19 cellular contexts compared by ENCODE assay signal in genomic region chr12:11698729-11699128, GRCh38.
"Had no signal": no experiment of that assay in that cellular context is flagged by ENCODE, and none has a peak within 500 bp of the region (broad histone marks: within the 10 kb centered on the region; RNA-seq: fewer than 3 reads in every experiment).

No MANE protein-coding gene starts in this region.

- H3K27ac ChIP-seq: pancreas had no signal

- H3K27me3 ChIP-seq: body of pancreas, pancreas had no signal

- H3K27me3 Mint-ChIP-seq: activated CD8-positive, alpha-beta memory T cell treated with anti-CD3 and anti-CD28 coated beads, Interleukin-2, amount 10 ng/mL, durations not matched to agents 7 days and 5 days; activated naive CD4-positive, alpha-beta T cell treated with anti-CD3 and anti-CD28 coated beads, Interleukin-2, amount 50 U/mL, for 24 hours; activated T-cell treated with anti-CD3 and anti-CD28 coated beads, Interleukin-2, amount 50 U/mL, for 24 hours; stimulated activated memory B cell treated with anti-CD40 and anti-IgM and Interleukin-4, amounts not matched to agents 10 μg/mL and 1 μg/mL and 100 μg/mL, for 72 hours had no signal

- H3K36me3 Mint-ChIP-seq: mesothelial cell of epicardium had no signal

- H3K27ac Mint-ChIP-seq: activated CD8-positive, alpha-beta memory T cell treated with anti-CD3 and anti-CD28 coated beads, Interleukin-2, amount 10 ng/mL, durations not matched to agents 7 days and 5 days; activated naive CD4-positive, alpha-beta T cell treated with anti-CD3 and anti-CD28 coated beads, Interleukin-2, amount 50 U/mL, for 24 hours; activated T-cell treated with anti-CD3 and anti-CD28 coated beads, Interleukin-2, amount 50 U/mL, for 24 hours; mesothelial cell of epicardium; stimulated activated memory B cell treated with anti-CD40 and anti-IgM and Interleukin-4, amounts not matched to agents 10 μg/mL and 1 μg/mL and 100 μg/mL, for 72 hours had no signal

- DNase-seq: activated CD4-positive, alpha-beta T cell treated with anti-CD3 and anti-CD28 coated beads, Interleukin-2, amount 50 U/mL, for 4 hours; activated CD8-positive, alpha-beta memory T cell treated with anti-CD3 and anti-CD28 coated beads, Interleukin-2, amount 10 ng/mL, durations not matched to agents 7 days and 5 days; activated effector memory CD4-positive, alpha-beta T cell treated with Interleukin-2 at 50 U/mL for 16 hours; activated T-cell treated with anti-CD3 and anti-CD28 coated beads, Interleukin-2, amount 50 U/mL, for 24 hours; body of pancreas; central memory CD4-positive, alpha-beta T cell; foreskin melanocyte; head of caudate nucleus; kidney glomerular epithelial cell; pancreas; stimulated activated CD4-positive, alpha-beta T cell treated with anti-CD3 and anti-CD28 coated beads, Interleukin-2, amount 100 ng/mL, for 48 hours; T-helper 9 cell; trophoblast cell had no signal

- H3K4me3 Mint-ChIP-seq: activated CD8-positive, alpha-beta memory T cell treated with anti-CD3 and anti-CD28 coated beads, Interleukin-2, amount 10 ng/mL, durations not matched to agents 7 days and 5 days; activated naive CD4-positive, alpha-beta T cell treated with anti-CD3 and anti-CD28 coated beads, Interleukin-2, amount 50 U/mL, for 24 hours; activated T-cell treated with anti-CD3 and anti-CD28 coated beads, Interleukin-2, amount 50 U/mL, for 24 hours; mesothelial cell of epicardium; neural crest cell; stimulated activated memory B cell treated with anti-CD40 and anti-IgM and Interleukin-4, amounts not matched to agents 10 μg/mL and 1 μg/mL and 100 μg/mL, for 72 hours had no signal

- H3K9me3 Mint-ChIP-seq: activated naive CD4-positive, alpha-beta T cell treated with anti-CD3 and anti-CD28 coated beads, Interleukin-2, amount 50 U/mL, for 24 hours; activated T-cell treated with anti-CD3 and anti-CD28 coated beads, Interleukin-2, amount 50 U/mL, for 24 hours; mesothelial cell of epicardium; neural crest cell; stimulated activated memory B cell treated with anti-CD40 and anti-IgM and Interleukin-4, amounts not matched to agents 10 μg/mL and 1 μg/mL and 100 μg/mL, for 72 hours had no signal

- FAIRE-seq: pancreas had no signal

- ATAC-seq: activated CD4-positive, CD25-positive, alpha-beta regulatory T cell treated with anti-CD3 and anti-CD28 coated beads, Interleukin-2, amount 50 U/mL, for 24 hours; activated CD8-positive, alpha-beta memory T cell treated with anti-CD3 and anti-CD28 coated beads, Interleukin-2, amount 10 ng/mL, durations not matched to agents 7 days and 5 days; body of pancreas; stimulated activated memory B cell treated with anti-CD40 and anti-IgM and Interleukin-4, amounts not matched to agents 10 μg/mL and 1 μg/mL and 100 μg/mL, for 72 hours had no signal

- H3K4me3 ChIP-seq: body of pancreas, coronary artery, pancreas had no signal

- H3K9me3 ChIP-seq: body of pancreas, pancreas had no signal

- H3K36me3 ChIP-seq: pancreas had no signal
